Comparison of ENCODE assay signal across 20 cellular contexts in genomic region chr3:95302044-95302443, GRCh38.
DNase-seq lines count a peak whose midpoint lies in the region; ATAC-seq, FAIRE-seq and TF ChIP-seq lines count a peak whose summit lies in the region.
"Had no signal": no experiment of that assay in that cellular context is flagged by ENCODE, and none has a peak within 500 bp of the region (broad histone marks: within the 10 kb centered on the region; RNA-seq: fewer than 3 reads in every experiment).

No MANE protein-coding gene starts in this region.

- no peaks in the 10 kb centered on the region for H3K9me3 ChIP-seq in testis
- H3K9me3 ChIP-seq: BLaER1 treated with 17β-estradiol and CSF1 and Interleukin-3, amounts not matched to agents 10 nM and 100 nM; lower lobe of right lung; suprapubic skin had no signal

- intact Hi-C loops in testis (cut with DNase I; ENCODE audit: low total_unique reads): no loop called here

- FAIRE-seq in HTR-8/SVneo (lab: Jason Lieb, UNC): no peak

- H3K27ac ChIP-seq in testis: no peak overlapping the region
- H3K27ac ChIP-seq: BLaER1 treated with 17β-estradiol and CSF1 and Interleukin-3, amounts not matched to agents 10 nM and 100 nM; dorsolateral prefrontal cortex; lower lobe of right lung; PC-9; suprapubic skin had no signal

- no peaks in the 10 kb centered on the region for H3K27me3 ChIP-seq in testis
- H3K27me3 ChIP-seq: BLaER1 treated with 17β-estradiol and CSF1 and Interleukin-3, amounts not matched to agents 10 nM and 100 nM; dorsolateral prefrontal cortex; suprapubic skin had no signal

- H3K36me3 ChIP-seq in testis (ENCODE audit: low read depth, missing control alignments): no peaks in the 10 kb centered on the region
- H3K36me3 ChIP-seq: BLaER1 treated with 17β-estradiol and CSF1 and Interleukin-3, amounts not matched to agents 10 nM and 100 nM; lower lobe of right lung; suprapubic skin had no signal

- WGBS in testis, 2 donors: 82 to 92% methylated on average over 1 of the region's 1 CpG

- DNase-seq in HTR-8/SVneo (ENCODE audit: insufficient read length, low spot score) (peak; percentile 19), amniotic stem cell (lab: John Stamatoyannopoulos, UW) (peak; percentile 70), glomerular visceral epithelial cell (ENCODE audit: extremely low spot score) (peak; percentile 77), retinal pigment epithelial cell (ENCODE audit: low read depth) (peak; percentile 52), retina (no peak), NCI-H510A treated with DMSO at 0.1 percent for 48 hours (lab: John Stamatoyannopoulos, UW) (no peak), testis (no peak)
- DNase-seq: activated CD4-positive, alpha-beta memory T cell treated with anti-CD3 and anti-CD28 coated beads, Interleukin-2, amount 10 ng/mL, durations not matched to agents 7 days and 5 days; amygdala; dorsolateral prefrontal cortex; lower lobe of right lung; naive thymus-derived CD8-positive, alpha-beta T cell; NCI-H187 treated with DMSO at 0.1 percent for 48 hours; NCI-H524; stimulated activated CD4-positive, alpha-beta T cell treated with anti-CD3 and anti-CD28 coated beads, Interleukin-2, amount 100 ng/mL, for 24 hours had no signal

- TF ChIP-seq CTCF in retinal pigment epithelial cell (conservative IDR thresholded peaks at IDR 0.05; ENCODE audit: low read depth, low read length) (no peak), testis (IDR thresholded peaks at IDR 0.05) (no peak)

- no peaks in the 10 kb centered on the region for H3K4me1 ChIP-seq in testis
- H3K4me1 ChIP-seq: BLaER1 treated with 17β-estradiol and CSF1 and Interleukin-3, amounts not matched to agents 10 nM and 100 nM; lower lobe of right lung; suprapubic skin had no signal

- TF ChIP-seq POLR2A in testis (IDR thresholded peaks at IDR 0.05): no peak

- ATAC-seq in GM19023 (IDR thresholded peaks at IDR 0.05; ENCODE audit: unreplicated experiment): no peak
- ATAC-seq: activated T-helper 17 cell treated with anti-CD3 and anti-CD28 coated beads, Interleukin-2, amount 50 U/mL, for 72 hours; lower lobe of right lung; naive thymus-derived CD8-positive, alpha-beta T cell had no signal

- no peak overlapping the region for H3K4me3 ChIP-seq in retinal pigment epithelial cell (ENCODE audit: low read length)
- H3K4me3 ChIP-seq in testis: no peak overlapping the region
- H3K4me3 ChIP-seq: BLaER1 treated with 17β-estradiol and CSF1 and Interleukin-3, amounts not matched to agents 10 nM and 100 nM; dorsolateral prefrontal cortex; lower lobe of right lung; PC-9; suprapubic skin had no signal

Comparison
In these comparisons a context has a peak if more than half of its experiments do, and no peak if none do; other contexts are left out.
1. DNase-seq: peak in HTR-8/SVneo (single experiment), amniotic stem cell (single experiment), glomerular visceral epithelial cell (single experiment) and retinal pigment epithelial cell (single experiment); none in retina (single experiment), NCI-H510A treated with DMSO at 0.1 percent for 48 hours (single experiment) and testis (single experiment).